Comparison of ENCODE assay signal across 31 cellular contexts in the genomic region with DNA sequence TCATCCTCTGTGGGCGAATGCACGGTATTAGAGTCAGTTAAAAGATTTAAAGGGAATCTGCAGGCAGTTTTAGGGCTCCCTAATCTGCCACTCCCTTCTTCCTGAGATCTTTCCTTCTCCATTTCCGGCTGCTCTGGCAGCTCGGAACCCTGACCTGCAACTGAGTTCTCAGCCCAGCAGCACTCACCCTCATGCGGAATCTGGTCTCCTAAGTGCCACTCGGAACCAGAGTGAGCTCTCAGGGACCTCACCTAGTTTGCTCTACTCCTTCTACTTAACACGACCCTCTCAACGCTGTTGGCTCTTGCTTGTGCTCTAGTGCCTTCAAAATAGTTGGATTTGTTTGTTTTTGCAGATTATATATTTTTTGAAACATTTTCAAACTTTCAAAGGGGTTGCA. TPM values are rescaled to one million over a fixed set of nuclear protein-coding genes. Genes with fewer than 3 reads are reported as not detected.
"Had no signal": no experiment of that assay in that cellular context is flagged by ENCODE, and none has a peak within 500 bp of the region (broad histone marks: within the 10 kb centered on the region; RNA-seq: fewer than 3 reads in every experiment).

No MANE protein-coding gene starts in this region.

- H3K4me3 ChIP-seq: ascending aorta, cardiac muscle cell, coronary artery, gastrocnemius medialis, right lobe of liver, suprapubic skin, tibial nerve, uterus had no signal

- H3K4me1 Mint-ChIP-seq: brain, nephron had no signal

- DNase-seq: activated CD4-positive, alpha-beta T cell treated with anti-CD3 and anti-CD28 coated beads for 1 hour; activated CD8-positive, alpha-beta memory T cell treated with anti-CD3 and anti-CD28 coated beads, Interleukin-2, amount 50 U/mL, for 4 hours; activated gamma-delta T cell; activated naive CD4-positive, alpha-beta T cell treated with anti-CD3 and anti-CD28 coated beads, Interleukin-2, amount 10 ng/mL, durations not matched to agents 7 days and 5 days; activated naive CD8-positive, alpha-beta T cell treated with anti-CD3 and anti-CD28 coated beads, Interleukin-2, amount 10 ng/mL, durations not matched to agents 7 days and 5 days; activated T-cell treated with anti-CD3 and anti-CD28 coated beads, Interleukin-2, amount 50 U/mL, for 1 hour; effector memory CD8-positive, alpha-beta T cell; erythroblast; gastrocnemius medialis; glutamatergic neuron; islet precursor cell; stimulated activated CD4-positive, alpha-beta T cell treated with anti-CD3 and anti-CD28 coated beads, Interleukin-12 subunit alpha, Interleukin-12 subunit beta, amount 100 ng/mL, for 4 hours; stimulated activated CD4-positive, alpha-beta T cell treated with anti-CD3 and anti-CD28 coated beads, Interleukin-4, amount 100 ng/mL, for 1 hour; stimulated activated naive CD4-positive, alpha-beta T cell; T-helper 17 cell; T1000; uterus had no signal

- H3K4me3 Mint-ChIP-seq: activated naive CD4-positive, alpha-beta T cell treated with anti-CD3 and anti-CD28 coated beads, Interleukin-2, amount 10 ng/mL, durations not matched to agents 7 days and 5 days; activated naive CD8-positive, alpha-beta T cell treated with anti-CD3 and anti-CD28 coated beads, Interleukin-2, amount 10 ng/mL, durations not matched to agents 7 days and 5 days; brain; effector memory CD8-positive, alpha-beta T cell; memory B cell; nephron; T-helper 17 cell had no signal

- H3K9me3 ChIP-seq: ascending aorta, gastrocnemius medialis, right lobe of liver, suprapubic skin, tibial nerve, uterus had no signal

- H3K27ac ChIP-seq: ascending aorta, cardiac muscle cell, coronary artery, gastrocnemius medialis, right lobe of liver, suprapubic skin, tibial nerve, uterus had no signal

- H3K27ac Mint-ChIP-seq: activated naive CD4-positive, alpha-beta T cell treated with anti-CD3 and anti-CD28 coated beads, Interleukin-2, amount 10 ng/mL, durations not matched to agents 7 days and 5 days; activated naive CD8-positive, alpha-beta T cell treated with anti-CD3 and anti-CD28 coated beads, Interleukin-2, amount 10 ng/mL, durations not matched to agents 7 days and 5 days; brain; memory B cell; nephron had no signal

- H3K36me3 Mint-ChIP-seq: brain, memory B cell had no signal

- H3K27me3 ChIP-seq: ascending aorta, right lobe of liver, tibial nerve, uterus had no signal

- ATAC-seq: effector memory CD8-positive, alpha-beta T cell; gastrocnemius medialis; right lobe of liver; SK-N-SH treated with all-trans-retinoic acid at 6 μM for 48 hours; T-helper 17 cell had no signal

- H3K36me3 ChIP-seq: ascending aorta, cardiac muscle cell, gastrocnemius medialis, right lobe of liver, suprapubic skin, tibial nerve, uterus had no signal

- H3K27me3 Mint-ChIP-seq: effector memory CD8-positive, alpha-beta T cell; memory B cell; T-helper 17 cell had no signal

- H3K4me1 ChIP-seq: ascending aorta, gastrocnemius medialis, right lobe of liver, suprapubic skin, uterus had no signal

- H3K9me3 Mint-ChIP-seq: activated naive CD4-positive, alpha-beta T cell treated with anti-CD3 and anti-CD28 coated beads, Interleukin-2, amount 10 ng/mL, durations not matched to agents 7 days and 5 days; activated naive CD8-positive, alpha-beta T cell treated with anti-CD3 and anti-CD28 coated beads, Interleukin-2, amount 10 ng/mL, durations not matched to agents 7 days and 5 days; brain; effector memory CD8-positive, alpha-beta T cell; nephron had no signal

RNA-seq across cellular contexts. Expression of a gene that starts 19.3 kb away (rescaled TPM):
- total RNA-seq: cardiac muscle cell, myocyte had no signal

RNA-seq across cellular contexts. Expression of a gene that starts 37.7 kb away (rescaled TPM):
- total RNA-seq: ascending aorta, gastrocnemius medialis, myocyte, osteoblast, renal cortical epithelial cell, skeletal muscle tissue had no signal
